8 cellular contexts compared by ENCODE assay signal in the genomic region with DNA sequence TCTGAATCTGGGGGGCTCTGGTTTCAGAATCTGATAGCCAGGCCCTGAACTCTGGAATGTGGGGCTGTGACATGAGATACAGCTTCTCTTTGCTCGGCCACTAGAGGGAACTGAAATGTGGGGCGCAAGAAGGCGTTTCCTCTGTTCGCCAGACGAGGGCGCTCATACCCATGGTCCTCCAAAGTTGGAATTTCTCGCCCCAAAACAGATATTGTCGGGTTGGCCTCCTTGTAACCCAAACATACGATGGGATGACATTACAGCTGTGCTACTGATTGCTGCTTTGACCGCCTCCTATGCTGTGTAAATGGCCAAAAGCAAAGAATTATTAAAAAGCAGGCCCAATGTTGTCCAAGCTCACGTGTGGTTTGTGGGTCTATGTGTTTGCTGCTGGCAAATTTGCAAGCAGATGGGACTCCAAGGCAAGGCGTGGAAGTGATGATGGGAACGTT. TPM values are rescaled to one million over a fixed set of nuclear protein-coding genes. Genes with fewer than 3 reads are reported as not detected.
DNase-seq lines count a peak whose midpoint lies in the region; ATAC-seq and TF ChIP-seq lines count a peak whose summit lies in the region.

No MANE protein-coding gene starts in this region.

- in situ Hi-C loops in GM13977 (cut with MboI; ENCODE audit: low pct_unique_long_range_greater_than_20kb, low sequenced_read_pairs, unreplicated experiment): loop anchor here (25.0 kb wide), 1 partner anchor 494 kb away; a partner anchor contains a TSS

- peak; percentile 84 for ATAC-seq in activated B cell treated with CpG ODN at 0.5 μM for 24 hours (ENCODE audit: low read depth)
- peak; percentile 100 for ATAC-seq in left lobe of liver

- no peaks in the 10 kb centered on the region for H3K36me3 Mint-ChIP-seq in activated B cell treated with CpG ODN at 0.5 μM for 24 hours (ENCODE audit: low read depth)

- CTCF ChIA-PET in AG04449 (lab: Yijun Ruan, JAX) (interaction anchor here (0.6 to 4.2 kb wide), 139 partner anchors 9 to 871 kb away, joined by 3 to 119 read pairs (median 5); a partner anchor contains a TSS), activated B cell treated with CpG ODN at 0.5 μM for 24 hours (lab: Charles Lee) (interaction anchor here (0.6 to 4.1 kb wide), 73 partner anchors 12 to 590 kb away, joined by 3 to 114 read pairs (median 4); a partner anchor contains a TSS)

- POLR2A ChIA-PET in AG04449 (lab: Yijun Ruan, JAX) (interaction anchor here (1.0 kb wide), 1 partner anchor 428 kb away, joined by 3 read pairs; no protein-coding TSS in a partner anchor), activated B cell treated with CpG ODN at 0.5 μM for 24 hours (lab: Charles Lee) (interaction anchor here (0.6 to 1.4 kb wide), 5 partner anchors 14 to 428 kb away, joined by 3 to 8 read pairs (median 3); a partner anchor contains a TSS)

- no peak overlapping the region for H3K4me3 ChIP-seq in AG04449 (ENCODE audit: low read depth, low read length)
- H3K4me3 ChIP-seq in cardiac fibroblast (replicated peaks in 1 of 2; ENCODE audit: low read depth in 2 of 2, low read length in 2 of 2): no peak overlapping the region

- intact Hi-C loops in activated B cell treated with CpG ODN at 0.5 μM for 24 hours (cut with micrococcal nuclease): loop anchor here (1.0 to 5.0 kb wide), 12 partner anchors 14 to 870 kb away; no protein-coding TSS in a partner anchor

- H3K27me3 Mint-ChIP-seq in activated B cell treated with CpG ODN at 0.5 μM for 24 hours: peaks cover 6% of the 10 kb centered on the region

- DNase-seq in AG04449 (ENCODE audit: low read depth, low spot score) (peak; percentile 1), GM13977 (ENCODE audit: low spot score) (peak; percentile 81), NCI-H2081 treated with DMSO at 0.1 percent for 48 hours (lab: John Stamatoyannopoulos, UW) (peak; percentile 29), activated B cell treated with CpG ODN at 0.5 μM for 24 hours (peak; percentile 59), cardiac fibroblast (ENCODE audit: low read depth in 2 of 2) (peak; percentile 75 to 77), left lobe of liver (ENCODE audit: low spot score) (peak; percentile 71), NCI-H128 (lab: John Stamatoyannopoulos, UW; ENCODE audit: unreplicated experiment) (no peak)
- DNase-seq in stimulated activated CD4-positive, alpha-beta T cell treated with anti-CD3 and anti-CD28 coated beads, TNF-alpha, amount 100 ng/mL, for 1 hour (ENCODE audit: low read depth in 3 of 3, low spot score in 1 of 3): peak in 2 of 3 donors; percentile 67

- no peaks in the 10 kb centered on the region for H3K9me3 Mint-ChIP-seq in activated B cell treated with CpG ODN at 0.5 μM for 24 hours

- H3K4me3 Mint-ChIP-seq in activated B cell treated with CpG ODN at 0.5 μM for 24 hours: no peak overlapping the region

- TF ChIP-seq CTCF in AG04449 (IDR thresholded peaks at IDR 0.05; ENCODE audit: insufficient read depth, low read length, missing control alignments) (peak; percentile 99), GM13977 (IDR thresholded peaks at IDR 0.05; ENCODE audit: extremely low read depth, insufficient read depth, missing control alignments) (peak; percentile 100), activated B cell treated with CpG ODN at 0.5 μM for 24 hours (IDR thresholded peaks at IDR 0.05) (peak; percentile 89), cardiac fibroblast (IDR thresholded peaks at IDR 0.05; ENCODE audit: low read depth, low read length) (peak; percentile 100)

- H3K4me1 Mint-ChIP-seq in activated B cell treated with CpG ODN at 0.5 μM for 24 hours: no peaks in the 10 kb centered on the region

- H3K27ac Mint-ChIP-seq in activated B cell treated with CpG ODN at 0.5 μM for 24 hours: peak overlapping the region; percentile 30

RNA-seq across cellular contexts. Expression of a gene that starts 13.1 kb away (rescaled TPM):
- total RNA-seq in activated B cell treated with CpG ODN at 0.5 μM for 24 hours (93.2 and 102 TPM in 2 replicates), left lobe of liver (24.2 TPM)
